Comparison of ENCODE assay signal across 8 cellular contexts in the genomic region with DNA sequence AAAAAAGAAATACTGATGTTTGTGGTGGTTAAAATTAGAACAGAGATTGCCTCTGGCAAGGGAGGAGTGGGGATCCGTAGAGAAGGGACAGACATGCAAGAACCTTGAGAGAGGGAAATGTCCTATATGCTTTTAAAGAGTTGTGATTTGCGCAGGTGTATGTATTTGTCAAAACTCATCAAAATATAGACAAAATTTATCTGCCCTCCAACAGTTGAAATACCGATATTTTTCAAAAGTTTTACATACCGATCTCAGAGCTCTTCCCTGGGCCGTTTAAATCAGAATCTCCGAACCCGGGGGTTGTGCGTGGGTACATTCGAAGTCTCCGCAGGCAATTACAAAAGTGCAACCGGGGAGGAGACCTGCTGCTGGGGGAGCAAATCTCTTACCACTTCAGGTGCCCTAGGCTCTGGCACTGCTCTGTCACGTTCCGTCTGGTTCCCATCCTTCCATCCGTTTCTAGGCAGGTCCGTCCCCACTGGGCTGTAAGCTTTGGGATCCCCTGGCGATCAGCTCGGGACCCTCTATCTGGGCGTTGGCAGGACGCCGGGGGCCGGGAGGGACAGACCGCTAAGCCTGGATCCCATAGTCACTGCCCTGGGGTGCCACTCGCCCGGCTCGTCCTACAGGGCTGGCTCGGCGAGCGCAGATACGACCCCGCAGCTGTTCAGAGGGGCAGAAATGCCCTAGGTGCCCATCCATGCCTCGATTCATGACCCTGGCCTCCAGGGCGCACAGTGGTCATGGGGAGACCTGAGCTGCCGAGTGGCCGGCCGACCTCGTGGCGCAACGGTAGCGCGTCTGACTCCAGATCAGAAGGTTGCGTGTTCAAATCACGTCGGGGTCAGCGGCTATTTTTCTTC. TPM values are rescaled to one million over a fixed set of nuclear protein-coding genes. Genes with fewer than 3 reads are reported as not detected.
DNase-seq lines count a peak whose midpoint lies in the region; ATAC-seq and TF ChIP-seq lines count a peak whose summit lies in the region.

No MANE protein-coding gene starts in this region.

- no peak for TF ChIP-seq EP300 in upper lobe of left lung (IDR thresholded peaks at IDR 0.05)

- TF ChIP-seq POLR2A in upper lobe of left lung (IDR thresholded peaks at IDR 0.05) = peak in 2 of 4 donors; percentile 70 to 73

- H3K36me3 ChIP-seq in upper lobe of left lung = no peaks in the 10 kb centered on the region

- peak; percentile 14 for ATAC-seq in activated naive CD8-positive, alpha-beta T cell treated with anti-CD3 and anti-CD28 coated beads, Interleukin-2, amount 50 U/mL, for 24 hours
- ATAC-seq in left cardiac atrium = peak; percentile 37 to 48
- ATAC-seq in upper lobe of left lung (ENCODE audit: low FRiP score in 2 of 2) = peak; percentile 62 to 63
- no peak for ATAC-seq in GM18867 (IDR thresholded peaks at IDR 0.05; ENCODE audit: unreplicated experiment)

- peak overlapping the region; percentile 97 to 99 (median 98) for H3K27ac ChIP-seq in upper lobe of left lung

- intact Hi-C loops in left cardiac atrium (cut with DNase I) = loop anchor here (1.0 to 2.0 kb wide), 2 partner anchors 37 to 67 kb away; no protein-coding TSS in a partner anchor
- intact Hi-C loops in posterior vena cava (cut with DNase I) = loop anchor here (5.0 kb wide), 3 partner anchors 36 to 101 kb away; a partner anchor contains a TSS

- no peaks in the 10 kb centered on the region for H3K9me3 ChIP-seq in upper lobe of left lung

- H3K4me1 ChIP-seq in upper lobe of left lung = peaks cover 20 to 41% (median 26%) of the 10 kb centered on the region in 4 donors

- no peak overlapping the region for H3K27ac Mint-ChIP-seq in activated naive CD8-positive, alpha-beta T cell treated with anti-CD3 and anti-CD28 coated beads, Interleukin-2, amount 50 U/mL, for 24 hours

- no peaks in the 10 kb centered on the region for H3K9me3 Mint-ChIP-seq in activated naive CD8-positive, alpha-beta T cell treated with anti-CD3 and anti-CD28 coated beads, Interleukin-2, amount 50 U/mL, for 24 hours

- TF ChIP-seq CTCF in GM12864 (IDR thresholded peaks at IDR 0.05; ENCODE audit: low read depth, low read length, missing control alignments) (no peak), upper lobe of left lung (IDR thresholded peaks at IDR 0.05) (no peak)

- peaks cover 19% of the 10 kb centered on the region for H3K4me1 Mint-ChIP-seq in activated naive CD8-positive, alpha-beta T cell treated with anti-CD3 and anti-CD28 coated beads, Interleukin-2, amount 50 U/mL, for 24 hours

- DNase-seq in GM12864 (ENCODE audit: low read depth) = no peak
- peak; percentile 75 for DNase-seq in LHCN-M2 (ENCODE audit: low read depth)
- peak; percentile 90 for DNase-seq in SW480 (ENCODE audit: low spot score)
- peak; percentile 94 for DNase-seq in activated naive CD8-positive, alpha-beta T cell treated with anti-CD3 and anti-CD28 coated beads, Interleukin-2, amount 50 U/mL, for 24 hours
- peak; percentile 84 for DNase-seq in left cardiac atrium
- DNase-seq in posterior vena cava (ENCODE audit: low spot score) = peak; percentile 96
- peak; percentile 94 to 99 for DNase-seq in upper lobe of left lung

- no peaks in the 10 kb centered on the region for H3K27me3 ChIP-seq in upper lobe of left lung

- no peak overlapping the region for H3K4me3 Mint-ChIP-seq in activated naive CD8-positive, alpha-beta T cell treated with anti-CD3 and anti-CD28 coated beads, Interleukin-2, amount 50 U/mL, for 24 hours

- H3K27me3 Mint-ChIP-seq in activated naive CD8-positive, alpha-beta T cell treated with anti-CD3 and anti-CD28 coated beads, Interleukin-2, amount 50 U/mL, for 24 hours = no peaks in the 10 kb centered on the region

- H3K36me3 Mint-ChIP-seq in activated naive CD8-positive, alpha-beta T cell treated with anti-CD3 and anti-CD28 coated beads, Interleukin-2, amount 50 U/mL, for 24 hours (ENCODE audit: low read depth) = no peaks in the 10 kb centered on the region

- 1% methylated on average over 24 to 44 of the region's 44 CpGs for WGBS in upper lobe of left lung, 2 donors

- H3K4me3 ChIP-seq in GM12864 (ENCODE audit: low read depth, low read length) (peak overlapping the region; percentile 80), upper lobe of left lung (peak overlapping the region; percentile 53 to 80 (median 69))

RNA-seq across cellular contexts. Expression of a gene that starts 4.2 kb away (rescaled TPM):
- 6.9 and 7.4 TPM in 2 replicates for total RNA-seq in LHCN-M2 (2014; rRNA removed)
- polyA plus RNA-seq in LHCN-M2 (2012) = 5.9 TPM
- total RNA-seq in left cardiac atrium = 1 to 10 TPM; 5.8 to 8.9 TPM
- 1 to 10 TPM; 4.5 to 5.6 TPM for total RNA-seq in posterior vena cava
- 10 to 100 TPM in 4 of 6 donors, 1 to 10 TPM in 2; 7.3 to 12.5 (median 11.1) TPM for total RNA-seq in upper lobe of left lung

RNA-seq across cellular contexts. Expression of a gene that starts 9.6 kb away (rescaled TPM):
- total RNA-seq in LHCN-M2 (2014; rRNA removed) (40.0 and 45.3 TPM in 2 replicates), left cardiac atrium (1 to 10 TPM; 6.8 to 8.0 TPM), posterior vena cava (10 to 100 TPM; 12.9 to 16.4 TPM), upper lobe of left lung (10 to 100 TPM; 11.5 to 32.5 (median 17.3) TPM)
- polyA plus RNA-seq in LHCN-M2 (2012) = 19.5 TPM

RNA-seq across cellular contexts. Expression of a gene that starts 23.1 kb away (rescaled TPM):
- total RNA-seq in LHCN-M2 (2014; rRNA removed) (3.8 and 4.6 TPM in 2 replicates), left cardiac atrium (10 to 100 TPM; 59.1 to 72.3 TPM), posterior vena cava (10 to 100 TPM; 66.7 to 80.1 TPM), upper lobe of left lung (10 to 100 TPM; 27.2 to 75.8 (median 49.8) TPM)
- polyA plus RNA-seq in LHCN-M2 (2012) = 41.7 TPM

RNA-seq across cellular contexts. Expression of a gene that starts 24.6 kb away (rescaled TPM):
- total RNA-seq in LHCN-M2 (2014; rRNA removed) (81.3 and 93.4 TPM in 2 replicates), left cardiac atrium (1 to 10 TPM; 1.4 to 1.5 TPM), posterior vena cava (under 1 TPM in 1 of 2 donors, not detected in 1; 0.69 TPM), upper lobe of left lung (1 to 10 TPM in 5 of 6 donors, not detected in 1; 1.8 to 8.1 (median 5.3) TPM)
- polyA plus RNA-seq in LHCN-M2 (2012) = 50.2 TPM

RNA-seq across cellular contexts. Expression of a gene that starts 33.6 kb away (rescaled TPM):
- total RNA-seq in LHCN-M2 (2014; rRNA removed) (12.6 and 18.2 TPM in 2 replicates), left cardiac atrium (100 to 1,000 TPM; 125 to 134 TPM), posterior vena cava (100 to 1,000 TPM; 203 to 206 TPM), upper lobe of left lung (100 to 1,000 TPM; 112 to 358 (median 288) TPM)
- polyA plus RNA-seq in LHCN-M2 (2012) = 13.0 TPM
